17 cellular contexts compared by ENCODE assay signal in genomic region chr14:71011479-71011878, GRCh38.
A peak's percentile ranks its signal among the peaks of the same experiment; 100 is the strongest.
DNase-seq lines count a peak whose midpoint lies in the region; ATAC-seq and TF ChIP-seq lines count a peak whose summit lies in the region.
"Had no signal": no experiment of that assay in that cellular context is flagged by ENCODE, and none has a peak within 500 bp of the region (broad histone marks: within the 10 kb centered on the region; RNA-seq: fewer than 3 reads in every experiment).

No MANE protein-coding gene starts in this region.

- H3K4me3 ChIP-seq in SK-N-SH (ENCODE audit: low read depth in 2 of 2, low read length in 1 of 2) (no peak overlapping the region), OCI-LY1 (ENCODE audit: low read depth, low read length, poor library complexity, severe bottlenecking) (no peak overlapping the region), osteoblast (ENCODE audit: insufficient read depth, low read length) (no peak overlapping the region)
- H3K4me3 ChIP-seq: GM12878, mucosa of descending colon, testis had no signal

- peaks cover 35 to 49% of the 10 kb centered on the region in 2 experiments for H3K36me3 ChIP-seq in SK-N-SH (replicated peaks in 1 of 2; ENCODE audit: control insufficient read depth in 1 of 2, insufficient read depth in 2 of 2, low read length in 1 of 2)
- no peaks in the 10 kb centered on the region for H3K36me3 ChIP-seq in OCI-LY1 (ENCODE audit: insufficient read depth, low read length)
- H3K36me3 ChIP-seq in osteoblast (ENCODE audit: insufficient read depth, low read length), result peaks cover 17% of the 10 kb centered on the region

- WGBS in SK-N-SH (ENCODE audit: low lambda C conversion rate), result 93% methylated on average over 1 of the region's 1 CpG

- H3K27me3 Mint-ChIP-seq in effector memory CD8-positive, alpha-beta T cell, result no peaks in the 10 kb centered on the region
- H3K27me3 Mint-ChIP-seq: IgD-negative memory B cell had no signal

- H3K4me1 ChIP-seq in SK-N-SH (ENCODE audit: control insufficient read depth in 1 of 2, insufficient read depth in 2 of 2, low read depth in 1 of 2, low read length in 1 of 2) (peaks cover 0 to 11% of the 10 kb centered on the region in 2 experiments; a peak in 1 of 4 replicates), OCI-LY1 (ENCODE audit: insufficient read depth, low read length, severe bottlenecking) (no peaks in the 10 kb centered on the region), osteoblast (ENCODE audit: insufficient read depth, low read length) (no peaks in the 10 kb centered on the region)
- H3K4me1 ChIP-seq: testis had no signal

- DNase-seq in SK-N-SH (no peak), osteoblast (ENCODE audit: insufficient read length, low spot score, missing footprints) (no peak)
- DNase-seq in effector memory CD8-positive, alpha-beta T cell, result no peak
- DNase-seq: 8988T; activated naive CD4-positive, alpha-beta T cell; DMS153; mucosa of descending colon; NCI-H2029; T-helper 1 cell; testis had no signal

- H3K9me3 Mint-ChIP-seq in effector memory CD8-positive, alpha-beta T cell, result no peaks in the 10 kb centered on the region
- H3K9me3 Mint-ChIP-seq: IgD-negative memory B cell had no signal

- ATAC-seq in SK-N-SH treated with all-trans-retinoic acid at 6 μM for 48 hours (no peak), GM19324 (IDR thresholded peaks at IDR 0.05; ENCODE audit: low FRiP score, unreplicated experiment) (no peak), HG02623 (IDR thresholded peaks at IDR 0.05; ENCODE audit: unreplicated experiment) (no peak), esophagus mucosa (no peak)
- ATAC-seq in effector memory CD8-positive, alpha-beta T cell (replicated peaks), result peak; percentile 27
- ATAC-seq: GM12878, mucosa of descending colon had no signal

- H3K36me3 Mint-ChIP-seq in effector memory CD8-positive, alpha-beta T cell (ENCODE audit: insufficient read depth), result peaks cover 42% of the 10 kb centered on the region

- POLR2A ChIA-PET in SK-N-SH (lab: Yijun Ruan, JAX), result no interaction called here

- no peak overlapping the region for H3K9ac ChIP-seq in SK-N-SH
- no peak overlapping the region for H3K9ac ChIP-seq in OCI-LY1 (ENCODE audit: low read length)

- H3K9me2 ChIP-seq in SK-N-SH (no peaks in the 10 kb centered on the region), OCI-LY1 (ENCODE audit: low read depth, low read length) (no peaks in the 10 kb centered on the region)

- H3K27ac ChIP-seq in SK-N-SH (ENCODE audit: low read depth in 2 of 2, low read length in 1 of 2) (no peak overlapping the region), OCI-LY1 (ENCODE audit: low read depth, low read length, poor library complexity, severe bottlenecking) (no peak overlapping the region), osteoblast (ENCODE audit: low read depth, low read length) (no peak overlapping the region)
- H3K27ac ChIP-seq: testis had no signal

- no peaks in the 10 kb centered on the region for H4K20me1 ChIP-seq in SK-N-SH (ENCODE audit: insufficient read depth)
- no peaks in the 10 kb centered on the region for H4K20me1 ChIP-seq in OCI-LY1 (ENCODE audit: insufficient read depth, low read length)
- H4K20me1 ChIP-seq in osteoblast (ENCODE audit: insufficient read depth, low read length), result no peaks in the 10 kb centered on the region

- H3K9me3 ChIP-seq in SK-N-SH (no peaks in the 10 kb centered on the region), OCI-LY1 (ENCODE audit: low read length) (no peaks in the 10 kb centered on the region), osteoblast (ENCODE audit: low read depth, low read length) (no peaks in the 10 kb centered on the region)
- H3K9me3 ChIP-seq: mucosa of descending colon, testis had no signal

- 0 out of 2 replicates have a peak, but pooled peaks have one; percentile 12 for TF ChIP-seq RAD21 in SK-N-SH (IDR thresholded peaks at IDR 0.05; ENCODE audit: low read length)

- H3K4me2 ChIP-seq in SK-N-SH, result no peak overlapping the region
- no peak overlapping the region for H3K4me2 ChIP-seq in OCI-LY1 (ENCODE audit: low read length)
- no peak overlapping the region for H3K4me2 ChIP-seq in osteoblast (ENCODE audit: insufficient read depth, low read length)

- peaks cover 13% of the 10 kb centered on the region for H3F3A ChIP-seq in SK-N-SH (replicated peaks; ENCODE audit: insufficient read depth)
- no peaks in the 10 kb centered on the region for H3F3A ChIP-seq in OCI-LY1 (ENCODE audit: insufficient read depth, low read length)

- H3K27ac Mint-ChIP-seq in effector memory CD8-positive, alpha-beta T cell, result peak overlapping the region; percentile 11 to 79
- H3K27ac Mint-ChIP-seq: IgD-negative memory B cell had no signal

- peaks cover 18 to 40% of the 10 kb centered on the region in 2 donors for H3K4me1 Mint-ChIP-seq in effector memory CD8-positive, alpha-beta T cell (ENCODE audit: low read depth in 2 of 2)

- peak overlapping the region; percentile 3 to 33 for H3K4me3 Mint-ChIP-seq in effector memory CD8-positive, alpha-beta T cell
- H3K4me3 Mint-ChIP-seq: IgD-negative memory B cell had no signal

- H3K27me3 ChIP-seq in SK-N-SH (ENCODE audit: insufficient read depth), result no peaks in the 10 kb centered on the region
- H3K27me3 ChIP-seq in OCI-LY1 (ENCODE audit: insufficient read depth, low read length), result no peaks in the 10 kb centered on the region
- H3K27me3 ChIP-seq in osteoblast (ENCODE audit: insufficient read depth, low read length), result no peaks in the 10 kb centered on the region
- H3K27me3 ChIP-seq: testis had no signal

- CTCF ChIA-PET in SK-N-SH (lab: Yijun Ruan, JAX), result interaction anchor here (0.7 to 2.6 kb wide), 9 partner anchors 11 to 193 kb away, joined by 3 to 9 read pairs (median 3); no protein-coding TSS in a partner anchor

- peaks cover 6% of the 10 kb centered on the region for H3K79me2 ChIP-seq in SK-N-SH (ENCODE audit: insufficient read depth)
- no peaks in the 10 kb centered on the region for H3K79me2 ChIP-seq in OCI-LY1 (ENCODE audit: insufficient read depth, low read length)
- H3K79me2 ChIP-seq in osteoblast (ENCODE audit: insufficient read depth, low read length), result no peaks in the 10 kb centered on the region

- no peak overlapping the region for H2AFZ ChIP-seq in SK-N-SH (ENCODE audit: low read depth)
- no peak overlapping the region for H2AFZ ChIP-seq in OCI-LY1 (ENCODE audit: low read length)
- no peak overlapping the region for H2AFZ ChIP-seq in osteoblast (ENCODE audit: low read length)

- peak; percentile 45 for TF ChIP-seq CTCF in SK-N-SH (IDR thresholded peaks at IDR 0.05)
- TF ChIP-seq CTCF in OCI-LY1 (IDR thresholded peaks at IDR 0.05; ENCODE audit: low read length), result peak; percentile 27; the same call in 1 of the 2 replicates
- TF ChIP-seq CTCF in osteoblast (IDR thresholded peaks at IDR 0.05; ENCODE audit: extremely low read depth, low read depth, low read length), result peak; percentile 46

- TF ChIP-seq EP300 in SK-N-SH (IDR thresholded peaks at IDR 0.05; ENCODE audit: borderline replicate concordance in 1 of 2, low read depth in 1 of 2, low read length in 1 of 2), result no peak

TF ChIP-seq in SK-N-SH, 30 proteins besides CTCF, POLR2A, EP300 and RAD21:
- TF ChIP-seq FOXM1 (IDR thresholded peaks at IDR 0.05; ENCODE audit: low read depth) (no peak), TCF12 (IDR thresholded peaks at IDR 0.05) (no peak), CHD2 (IDR thresholded peaks at IDR 0.05; ENCODE audit: low read length, partially characterized antibody) (no peak), RXRA (IDR thresholded peaks at IDR 0.05; ENCODE audit: borderline replicate concordance, low read depth) (no peak), NRF1 (IDR thresholded peaks at IDR 0.05; ENCODE audit: low read depth, low read length) (no peak), POLR2AphosphoS5 (IDR thresholded peaks at IDR 0.05; ENCODE audit: low read depth, low read length) (no peak)
- TF ChIP-seq, protein P1, sequence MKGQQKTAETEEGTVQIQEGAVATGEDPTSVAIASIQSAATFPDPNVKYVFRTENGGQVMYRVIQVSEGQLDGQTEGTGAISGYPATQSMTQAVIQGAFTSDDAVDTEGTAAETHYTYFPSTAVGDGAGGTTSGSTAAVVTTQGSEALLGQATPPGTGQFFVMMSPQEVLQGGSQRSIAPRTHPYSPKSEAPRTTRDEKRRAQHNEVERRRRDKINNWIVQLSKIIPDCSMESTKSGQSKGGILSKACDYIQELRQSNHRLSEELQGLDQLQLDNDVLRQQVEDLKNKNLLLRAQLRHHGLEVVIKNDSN (IDR thresholded peaks at IDR 0.05; ENCODE audit: borderline replicate concordance, low read depth), result no peak

TF ChIP-seq in SK-N-SH treated with all-trans-retinoic acid at 6 μM for 48 hours, 23 proteins besides CTCF, POLR2A, EP300 and RAD21:
- TF ChIP-seq GLIS3 (CRISPR knock-in tag; IDR thresholded peaks at IDR 0.05) (no peak), ISL1 (CRISPR knock-in tag; IDR thresholded peaks at IDR 0.05) (no peak), ARNTL (CRISPR knock-in tag; IDR thresholded peaks at IDR 0.05; ENCODE audit: borderline replicate concordance, low read depth) (no peak), SNAI2 (CRISPR knock-in tag; IDR thresholded peaks at IDR 0.05) (no peak), ZFP3 (CRISPR knock-in tag; IDR thresholded peaks at IDR 0.05) (no peak), ESRRG (CRISPR knock-in tag; IDR thresholded peaks at IDR 0.05) (no peak), RARB (CRISPR knock-in tag; IDR thresholded peaks at IDR 0.05) (no peak), PPARA (CRISPR knock-in tag; IDR thresholded peaks at IDR 0.05; ENCODE audit: borderline replicate concordance) (no peak), BACH2 (CRISPR knock-in tag; IDR thresholded peaks at IDR 0.05; ENCODE audit: borderline replicate concordance) (no peak)
TF ChIP-seq in SK-N-SH treated with all-trans-retinoic acid at 6 μM for 48 hours: peak in this region for 0.
